Comparison of ENCODE assay signal across 33 cellular contexts in genomic region chr7:132371948-132372347, GRCh38.
"Had no signal": no experiment of that assay in that cellular context is flagged by ENCODE, and none has a peak within 500 bp of the region (broad histone marks: within the 10 kb centered on the region; RNA-seq: fewer than 3 reads in every experiment).

No MANE protein-coding gene starts in this region.

- H3K27ac ChIP-seq: adrenal gland, body of pancreas, brain microvascular endothelial cell, breast epithelium, WERI-Rb-1 had no signal

- H3K36me3 ChIP-seq: adrenal gland, brain microvascular endothelial cell, breast epithelium, WERI-Rb-1 had no signal

- ATAC-seq: activated CD8-positive, alpha-beta T cell treated with anti-CD3 and anti-CD28 coated beads for 36 hours; activated naive CD4-positive, alpha-beta T cell treated with anti-CD3 and anti-CD28 coated beads, Interleukin-2, amount 50 U/mL, for 72 hours; activated T-cell treated with anti-CD3 and anti-CD28 coated beads, Interleukin-2, amount 50 U/mL, for 4 hours; activated T-cell treated with anti-CD3 and anti-CD28 coated beads, Interleukin-2, amount 50 U/mL, for 72 hours; activated T-helper 17 cell treated with anti-CD3 and anti-CD28 coated beads, Interleukin-2, amount 50 U/mL, for 72 hours; body of pancreas had no signal

- FAIRE-seq: astrocyte had no signal

- H3K9me3 ChIP-seq: adrenal gland, body of pancreas, breast epithelium had no signal

- H3K4me3 ChIP-seq: adrenal gland, body of pancreas, breast epithelium had no signal

- H3K27me3 ChIP-seq: body of pancreas, brain microvascular endothelial cell, breast epithelium had no signal

- DNase-seq: activated B cell treated with CpG ODN at 0.5 μM for 24 hours; activated CD4-positive, alpha-beta memory T cell treated with anti-CD3 and anti-CD28 coated beads for 36 hours; activated CD4-positive, alpha-beta T cell treated with anti-CD3 and anti-CD28 coated beads for 4 hours; activated CD4-positive, alpha-beta T cell treated with anti-CD3 and anti-CD28 coated beads, Interleukin-2, amount 10 ng/mL, durations not matched to agents 24 days and 14 days; activated CD4-positive, alpha-beta T cell treated with anti-CD3 and anti-CD28 coated beads, Interleukin-2, amount 50 U/mL, for 1 hour; activated CD4-positive, alpha-beta T cell treated with anti-CD3 and anti-CD28 coated beads, Interleukin-2, amount 50 U/mL, for 4 hours; activated CD4-positive, CD25-positive, alpha-beta regulatory T cell treated with anti-CD3 and anti-CD28 coated beads, Interleukin-2, amount 50 U/mL, for 72 hours; activated CD8-positive, alpha-beta memory T cell treated with anti-CD3 and anti-CD28 coated beads, Interleukin-2, amount 50 U/mL, for 4 hours; activated CD8-positive, alpha-beta T cell treated with anti-CD3 and anti-CD28 coated beads for 36 hours; activated effector memory CD4-positive, alpha-beta T cell treated with anti-CD3 and anti-CD28 coated beads, Interleukin-2, amount 50 U/mL, for 16 hours; activated gamma-delta T cell treated with Interleukin-2 at 50 U/mL for 16 hours; activated naive CD4-positive, alpha-beta T cell; activated naive CD4-positive, alpha-beta T cell treated with anti-CD3 and anti-CD28 coated beads for 36 hours; activated naive CD4-positive, alpha-beta T cell treated with anti-CD3 and anti-CD28 coated beads, Interleukin-2, amount 50 U/mL, for 16 hours; activated naive CD8-positive, alpha-beta T cell treated with anti-CD3 and anti-CD28 coated beads for 36 hours; activated T-cell treated with anti-CD3 and anti-CD28 coated beads for 4 hours; activated T-cell treated with anti-CD3 and anti-CD28 coated beads, Interleukin-2, amount 50 U/mL, for 1 hour; activated T-cell treated with anti-CD3 and anti-CD28 coated beads, Interleukin-2, amount 50 U/mL, for 4 hours; activated T-cell treated with anti-CD3 and anti-CD28 coated beads, Interleukin-2, amount 50 U/mL, for 72 hours; adrenal gland; amniotic stem cell; aorta; body of pancreas; brain microvascular endothelial cell; central memory CD4-positive, alpha-beta T cell; T-helper 1 cell; T-helper 2 cell; T-helper 9 cell; WERI-Rb-1 had no signal
